In the genomic region with DNA sequence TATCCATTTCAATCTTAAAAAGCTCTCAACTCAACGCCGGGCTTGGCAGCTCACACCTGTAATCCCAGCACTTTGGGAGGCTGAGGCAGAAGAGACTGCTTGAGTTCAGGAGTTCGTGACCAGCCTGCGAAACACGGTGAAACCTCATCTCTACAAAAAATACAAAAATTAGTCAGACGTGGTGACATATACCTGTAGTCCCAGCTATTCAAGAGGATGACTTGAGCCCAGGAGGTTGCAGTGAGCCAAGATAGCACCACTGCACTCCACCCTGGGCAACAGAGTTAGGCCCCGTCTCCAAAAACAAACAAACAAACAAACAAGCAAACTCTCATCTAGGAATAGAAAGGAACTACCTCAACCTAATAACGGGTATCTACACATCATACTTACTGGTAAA, we compare ENCODE assay signal across 1 cellular context.
TF ChIP-seq lines count a peak whose summit lies in the region.

No MANE protein-coding gene starts in this region.

TF ChIP-seq in WTC11, 78 proteins besides CTCF, POLR2A, EP300 and RAD21 (continued from another document):
- TF ChIP-seq, protein P1, sequence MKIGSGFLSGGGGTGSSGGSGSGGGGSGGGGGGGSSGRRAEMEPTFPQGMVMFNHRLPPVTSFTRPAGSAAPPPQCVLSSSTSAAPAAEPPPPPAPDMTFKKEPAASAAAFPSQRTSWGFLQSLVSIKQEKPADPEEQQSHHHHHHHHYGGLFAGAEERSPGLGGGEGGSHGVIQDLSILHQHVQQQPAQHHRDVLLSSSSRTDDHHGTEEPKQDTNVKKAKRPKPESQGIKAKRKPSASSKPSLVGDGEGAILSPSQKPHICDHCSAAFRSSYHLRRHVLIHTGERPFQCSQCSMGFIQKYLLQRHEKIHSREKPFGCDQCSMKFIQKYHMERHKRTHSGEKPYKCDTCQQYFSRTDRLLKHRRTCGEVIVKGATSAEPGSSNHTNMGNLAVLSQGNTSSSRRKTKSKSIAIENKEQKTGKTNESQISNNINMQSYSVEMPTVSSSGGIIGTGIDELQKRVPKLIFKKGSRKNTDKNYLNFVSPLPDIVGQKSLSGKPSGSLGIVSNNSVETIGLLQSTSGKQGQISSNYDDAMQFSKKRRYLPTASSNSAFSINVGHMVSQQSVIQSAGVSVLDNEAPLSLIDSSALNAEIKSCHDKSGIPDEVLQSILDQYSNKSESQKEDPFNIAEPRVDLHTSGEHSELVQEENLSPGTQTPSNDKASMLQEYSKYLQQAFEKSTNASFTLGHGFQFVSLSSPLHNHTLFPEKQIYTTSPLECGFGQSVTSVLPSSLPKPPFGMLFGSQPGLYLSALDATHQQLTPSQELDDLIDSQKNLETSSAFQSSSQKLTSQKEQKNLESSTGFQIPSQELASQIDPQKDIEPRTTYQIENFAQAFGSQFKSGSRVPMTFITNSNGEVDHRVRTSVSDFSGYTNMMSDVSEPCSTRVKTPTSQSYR (CRISPR knock-in tag; IDR thresholded peaks at IDR 0.05), result no peak
- TF ChIP-seq ZNF121 (CRISPR knock-in tag; IDR thresholded peaks at IDR 0.05), result no peak
- no peak for TF ChIP-seq OVOL2 (CRISPR knock-in tag; IDR thresholded peaks at IDR 0.05; ENCODE audit: borderline replicate concordance)
- no peak for TF ChIP-seq RORB (CRISPR knock-in tag; IDR thresholded peaks at IDR 0.05)
- TF ChIP-seq NR1H2 (CRISPR knock-in tag; IDR thresholded peaks at IDR 0.05), result no peak
- no peak for TF ChIP-seq PRRX2 (CRISPR knock-in tag; IDR thresholded peaks at IDR 0.05)
- TF ChIP-seq, protein P2, sequence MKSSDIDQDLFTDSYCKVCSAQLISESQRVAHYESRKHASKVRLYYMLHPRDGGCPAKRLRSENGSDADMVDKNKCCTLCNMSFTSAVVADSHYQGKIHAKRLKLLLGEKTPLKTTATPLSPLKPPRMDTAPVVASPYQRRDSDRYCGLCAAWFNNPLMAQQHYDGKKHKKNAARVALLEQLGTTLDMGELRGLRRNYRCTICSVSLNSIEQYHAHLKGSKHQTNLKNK (CRISPR knock-in tag; IDR thresholded peaks at IDR 0.05), result no peak
